23 cellular contexts compared by ENCODE assay signal in the genomic region with DNA sequence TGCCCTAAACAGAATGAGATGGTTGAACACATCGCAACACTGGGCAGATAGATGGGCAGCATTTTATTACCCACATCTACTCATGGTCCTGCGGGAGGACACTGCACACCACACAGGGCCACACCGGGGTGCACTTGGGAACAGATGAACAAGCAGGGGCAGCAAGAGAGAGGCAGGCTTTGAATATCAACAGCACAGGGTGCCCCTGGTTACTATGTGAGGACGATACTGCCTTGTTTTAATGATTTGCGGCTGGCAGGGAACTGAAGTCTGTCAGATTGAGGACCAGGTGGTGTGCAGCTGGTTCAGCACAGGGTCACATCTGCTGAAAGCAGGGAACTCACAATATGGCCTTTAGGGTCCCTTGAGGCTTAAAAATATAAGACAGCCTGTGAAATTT.
DNase-seq lines count a peak whose midpoint lies in the region; ATAC-seq and TF ChIP-seq lines count a peak whose summit lies in the region.
"Had no signal": no experiment of that assay in that cellular context is flagged by ENCODE, and none has a peak within 500 bp of the region (broad histone marks: within the 10 kb centered on the region; RNA-seq: fewer than 3 reads in every experiment).

No MANE protein-coding gene starts in this region.

- TF ChIP-seq CTCF in transverse colon (IDR thresholded peaks at IDR 0.05) = no peak
- TF ChIP-seq CTCF in GM20000 (IDR thresholded peaks at IDR 0.05; ENCODE audit: extremely low read depth, missing control alignments) = no peak

- no peak for TF ChIP-seq POLR2A in transverse colon (IDR thresholded peaks at IDR 0.05)

- peaks cover 0 to 2% of the 10 kb centered on the region in 2 donors for H3K9me3 ChIP-seq in transverse colon
- H3K9me3 ChIP-seq: breast epithelium had no signal

- H3K27me3 ChIP-seq in transverse colon = no peaks in the 10 kb centered on the region
- H3K27me3 ChIP-seq: breast epithelium had no signal

- TF ChIP-seq EP300 in transverse colon (IDR thresholded peaks at IDR 0.05; ENCODE audit: low read depth) = no peak

- H3K4me3 ChIP-seq in transverse colon = no peak overlapping the region
- H3K4me3 ChIP-seq: breast epithelium had no signal

- 78 to 90% methylated on average over 2 to 4 of the region's 5 CpGs for WGBS in transverse colon (ENCODE audit: low coverage in 1 of 2), 2 donors

- ATAC-seq in GM18868 (IDR thresholded peaks at IDR 0.05; ENCODE audit: unreplicated experiment) (peak; percentile 31), HG02870 (IDR thresholded peaks at IDR 0.05; ENCODE audit: unreplicated experiment) (peak; percentile 47)
- ATAC-seq: activated CD8-positive, alpha-beta T cell treated with anti-CD3 and anti-CD28 coated beads, Interleukin-2, amount 10 ng/mL, durations not matched to agents 7 days and 5 days; activated T-cell treated with anti-CD3 and anti-CD28 coated beads, Interleukin-2, amount 50 U/mL, for 72 hours; esophagus mucosa; natural killer cell treated with Interleukin-12 subunit alpha and Interleukin-12 subunit beta and Interleukin-15 and Interleukin-18, amount 100 ng/mL, for 72 hours; WTC11 had no signal

- no peak overlapping the region for H3K27ac ChIP-seq in transverse colon
- H3K27ac ChIP-seq: breast epithelium had no signal

- in situ Hi-C loops in transverse colon (cut with MboI; ENCODE audit: low pct_ligation_motif_present in 1 of 4, low pct_unique_long_range_greater_than_20kb in 1 of 4, low sequenced_read_pairs in 3 of 4) = no loop called here

- H3K4me1 ChIP-seq in transverse colon = no peaks in the 10 kb centered on the region
- H3K4me1 ChIP-seq: breast epithelium had no signal

- H3K36me3 ChIP-seq in transverse colon = no peaks in the 10 kb centered on the region
- H3K36me3 ChIP-seq: breast epithelium had no signal

- peak; percentile 4 to 31 for DNase-seq in NCI-H526 (lab: John Stamatoyannopoulos, UW)
- peak; percentile 14 for DNase-seq in transverse colon
- no peak for DNase-seq in NCI-H1048 (lab: John Stamatoyannopoulos, UW)
- no peak for DNase-seq in RKO (ENCODE audit: low spot score)
- no peak for DNase-seq in GM20000 (ENCODE audit: low spot score)
- DNase-seq in NCI-H1694 (lab: John Stamatoyannopoulos, UW) = no peak
- DNase-seq: activated CD8-positive, alpha-beta T cell treated with anti-CD3 and anti-CD28 coated beads, Interleukin-2, amount 10 ng/mL, durations not matched to agents 7 days and 5 days; activated naive CD8-positive, alpha-beta T cell treated with anti-CD3 and anti-CD28 coated beads, Interleukin-2, amount 10 ng/mL, durations not matched to agents 7 days and 5 days; activated T-cell treated with anti-CD3 and anti-CD28 coated beads, Interleukin-2, amount 50 U/mL, for 72 hours; dermis blood vessel endothelial cell; DMS153; immature natural killer cell; mammary epithelial cell; NCI-H2081 treated with DMSO at 0.1 percent for 48 hours; NCI-H82; stimulated activated CD4-positive, alpha-beta T cell treated with anti-CD3 and anti-CD28 coated beads, Interleukin-12 subunit alpha, Interleukin-12 subunit beta, amount 100 ng/mL, for 4 hours; stimulated activated naive CD4-positive, alpha-beta T cell had no signal

- intact Hi-C loops in transverse colon (cut with DNase I; ENCODE audit: low total_unique reads) = no loop called here

Comparison
In these comparisons a context has a peak if more than half of its experiments do, and no peak if none do; other contexts are left out.
1. DNase-seq: peak in NCI-H526 (2 of 2) and transverse colon (single experiment); none in NCI-H1048 (single experiment), RKO (single experiment), GM20000 (single experiment) and NCI-H1694 (single experiment).